Comparison of ENCODE assay signal across 15 cellular contexts in the genomic region with DNA sequence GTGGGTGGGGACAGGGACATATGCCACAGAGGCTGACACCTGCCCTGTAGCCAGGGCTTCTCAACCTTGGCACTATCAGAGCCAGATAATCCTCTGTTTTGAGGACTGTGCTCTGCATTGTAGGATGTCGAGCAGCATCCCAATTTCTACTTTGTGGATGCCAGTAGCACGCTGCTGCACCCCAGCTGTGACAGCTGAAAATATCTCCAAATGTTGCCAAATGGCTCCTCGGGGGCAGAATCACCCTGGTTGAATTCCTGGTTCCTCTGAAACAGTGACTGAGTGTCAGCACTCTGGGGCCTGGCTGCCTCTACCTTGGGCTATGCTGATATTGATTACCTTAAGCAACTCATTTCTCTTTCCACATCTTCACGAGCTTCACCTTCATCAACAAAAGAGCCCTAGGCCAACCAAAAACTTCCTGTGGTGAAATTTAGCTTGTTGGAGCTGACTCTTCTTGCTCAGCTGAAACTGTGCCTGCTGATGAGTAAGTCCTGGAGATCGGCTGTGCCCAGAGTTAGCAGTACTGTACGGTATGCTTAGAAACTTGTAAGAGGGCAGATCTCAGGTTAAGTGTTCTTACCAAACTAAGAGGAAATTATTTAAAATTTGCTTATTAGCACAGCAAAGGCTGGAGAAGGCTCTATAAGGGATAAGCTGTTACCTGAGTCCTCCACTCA.
DNase-seq lines count a peak whose midpoint lies in the region; ATAC-seq and TF ChIP-seq lines count a peak whose summit lies in the region.
"Had no signal": no experiment of that assay in that cellular context is flagged by ENCODE, and none has a peak within 500 bp of the region (broad histone marks: within the 10 kb centered on the region; RNA-seq: fewer than 3 reads in every experiment).

No MANE protein-coding gene starts in this region.

- H4K20me1 ChIP-seq in BLaER1 treated with 17β-estradiol and CSF1 and Interleukin-3, amounts not matched to agents 10 nM and 100 nM: peaks cover 0 to 63% (median 39%) of the 10 kb centered on the region in 11 experiments; a peak in 17 of 22 replicates

- TF ChIP-seq CTCF in left lung (IDR thresholded peaks at IDR 0.05): no peak
- TF ChIP-seq CTCF in CD4-positive, alpha-beta T cell (IDR thresholded peaks at IDR 0.05): no peak

- H3K27ac ChIP-seq in BLaER1 treated with 17β-estradiol and CSF1 and Interleukin-3, amounts not matched to agents 10 nM and 100 nM: peak overlapping the region in 7 of 11 experiments; percentile 7 to 69 (median 60); a peak in 11 of 22 replicates
- no peak overlapping the region for H3K27ac ChIP-seq in left lung
- no peak overlapping the region for H3K27ac ChIP-seq in CD4-positive, alpha-beta T cell (ENCODE audit: low read depth, low read length)
- H3K27ac ChIP-seq: HL-60, WERI-Rb-1 had no signal

- H3K4me1 Mint-ChIP-seq in activated T-helper 17 cell treated with anti-CD3 and anti-CD28 coated beads, Interleukin-2, amount 50 U/mL, for 72 hours: no peaks in the 10 kb centered on the region
- H3K4me1 Mint-ChIP-seq in CD4-positive, alpha-beta T cell (ENCODE audit: low read depth): no peaks in the 10 kb centered on the region
- H3K4me1 Mint-ChIP-seq: endodermal cell had no signal

- H3K4me2 ChIP-seq in BLaER1 treated with 17β-estradiol and CSF1 and Interleukin-3, amounts not matched to agents 10 nM and 100 nM: peak overlapping the region; percentile 60 to 97 (median 88)

- H3K27me3 Mint-ChIP-seq in activated T-helper 17 cell treated with anti-CD3 and anti-CD28 coated beads, Interleukin-2, amount 50 U/mL, for 72 hours: no peaks in the 10 kb centered on the region
- H3K27me3 Mint-ChIP-seq in CD4-positive, alpha-beta T cell: no peaks in the 10 kb centered on the region

- H3K9me3 Mint-ChIP-seq in activated T-helper 17 cell treated with anti-CD3 and anti-CD28 coated beads, Interleukin-2, amount 50 U/mL, for 72 hours: no peaks in the 10 kb centered on the region
- H3K9me3 Mint-ChIP-seq in CD4-positive, alpha-beta T cell: no peaks in the 10 kb centered on the region
- H3K9me3 Mint-ChIP-seq: endodermal cell had no signal

- H3K4me1 ChIP-seq in BLaER1 treated with 17β-estradiol and CSF1 and Interleukin-3, amounts not matched to agents 10 nM and 100 nM: peaks cover 77 to 100% (median 100%) of the 10 kb centered on the region in 10 experiments
- no peaks in the 10 kb centered on the region for H3K4me1 ChIP-seq in left lung

- no peaks in the 10 kb centered on the region for H3K36me3 Mint-ChIP-seq in activated T-helper 17 cell treated with anti-CD3 and anti-CD28 coated beads, Interleukin-2, amount 50 U/mL, for 72 hours (ENCODE audit: low read depth)
- H3K36me3 Mint-ChIP-seq in CD4-positive, alpha-beta T cell (ENCODE audit: low read depth): no peaks in the 10 kb centered on the region
- H3K36me3 Mint-ChIP-seq: type B pancreatic cell had no signal

- intact Hi-C loops in left lung (cut with DNase I): no loop called here
- intact Hi-C loops in CD4-positive, alpha-beta T cell (cut with DNase I, micrococcal nuclease): no loop called here

- POLR2A ChIA-PET in CD4-positive, alpha-beta T cell (lab: Charles Lee): no interaction called here

- H3K27me3 ChIP-seq in BLaER1 treated with 17β-estradiol and CSF1 and Interleukin-3, amounts not matched to agents 10 nM and 100 nM: no peaks in the 10 kb centered on the region
- no peaks in the 10 kb centered on the region for H3K27me3 ChIP-seq in left lung
- H3K27me3 ChIP-seq in CD4-positive, alpha-beta T cell (ENCODE audit: control insufficient read depth, insufficient read depth, low read length): no peaks in the 10 kb centered on the region

- ATAC-seq in GM21723 (IDR thresholded peaks at IDR 0.05; ENCODE audit: unreplicated experiment) (peak; percentile 65), left lung (peak; percentile 91)
- ATAC-seq in activated T-helper 17 cell treated with anti-CD3 and anti-CD28 coated beads, Interleukin-2, amount 50 U/mL, for 72 hours (replicated peaks): peak; percentile 77
- ATAC-seq in CD4-positive, alpha-beta T cell (ENCODE audit: poor library complexity): no peak

- H3K36me3 ChIP-seq in BLaER1 treated with 17β-estradiol and CSF1 and Interleukin-3, amounts not matched to agents 10 nM and 100 nM: peaks cover 0 to 44% (median 7%) of the 10 kb centered on the region in 11 experiments; a peak in 10 of 22 replicates
- no peaks in the 10 kb centered on the region for H3K36me3 ChIP-seq in left lung
- H3K36me3 ChIP-seq: WERI-Rb-1 had no signal

- peaks cover 0 to 8% (median 0%) of the 10 kb centered on the region in 11 experiments; a peak in 6 of 22 replicates for H3K9me3 ChIP-seq in BLaER1 treated with 17β-estradiol and CSF1 and Interleukin-3, amounts not matched to agents 10 nM and 100 nM (replicated peaks in 1 of 11)
- no peaks in the 10 kb centered on the region for H3K9me3 ChIP-seq in left lung
- H3K9me3 ChIP-seq in CD4-positive, alpha-beta T cell (ENCODE audit: control insufficient read depth, low read length): no peaks in the 10 kb centered on the region

- no peak overlapping the region for H3K4me3 ChIP-seq in BLaER1 treated with 17β-estradiol and CSF1 and Interleukin-3, amounts not matched to agents 10 nM and 100 nM
- H3K4me3 ChIP-seq in left lung: no peak overlapping the region

- DNase-seq in left lung (no peak), NOMO-1 treated with dmso at 0.1 percent for 144 hours (lab: John Stamatoyannopoulos, UW; ENCODE audit: unreplicated experiment) (no peak), SHP77 (lab: John Stamatoyannopoulos, UW) (no peak)
- no peak for DNase-seq in CD4-positive, alpha-beta T cell
- DNase-seq in activated CD4-positive, CD25-positive, alpha-beta regulatory T cell (lab: John Stamatoyannopoulos, UW): no peak
- DNase-seq: activated naive CD4-positive, alpha-beta T cell treated with Interleukin-2 at 50 U/mL for 16 hours; DMS53; endodermal cell; NCI-H187 treated with DMSO at 0.1 percent for 48 hours; WERI-Rb-1 had no signal

- H3K27ac Mint-ChIP-seq in activated T-helper 17 cell treated with anti-CD3 and anti-CD28 coated beads, Interleukin-2, amount 50 U/mL, for 72 hours: no peak overlapping the region
- H3K27ac Mint-ChIP-seq in CD4-positive, alpha-beta T cell: no peak overlapping the region
- H3K27ac Mint-ChIP-seq: endodermal cell, type B pancreatic cell had no signal

- no peak overlapping the region for H3K4me3 Mint-ChIP-seq in activated T-helper 17 cell treated with anti-CD3 and anti-CD28 coated beads, Interleukin-2, amount 50 U/mL, for 72 hours
- H3K4me3 Mint-ChIP-seq in CD4-positive, alpha-beta T cell: no peak overlapping the region
- H3K4me3 Mint-ChIP-seq: endodermal cell, type B pancreatic cell had no signal

- peak overlapping the region in 4 of 11 experiments; percentile 4 to 45 (median 26); a peak in 4 of 22 replicates for H3K9ac ChIP-seq in BLaER1 treated with 17β-estradiol and CSF1 and Interleukin-3, amounts not matched to agents 10 nM and 100 nM

- CTCF ChIA-PET in CD4-positive, alpha-beta T cell (lab: Charles Lee): no interaction called here

Comparison
In these comparisons a context has a peak if more than half of its experiments do, and no peak if none do; other contexts are left out.
1. H3K27ac ChIP-seq: peak in BLaER1 treated with 17β-estradiol and CSF1 and Interleukin-3, amounts not matched to agents 10 nM and 100 nM (7 of 11); none in left lung (0 of 2) and CD4-positive, alpha-beta T cell (single experiment).